In the genomic region with DNA sequence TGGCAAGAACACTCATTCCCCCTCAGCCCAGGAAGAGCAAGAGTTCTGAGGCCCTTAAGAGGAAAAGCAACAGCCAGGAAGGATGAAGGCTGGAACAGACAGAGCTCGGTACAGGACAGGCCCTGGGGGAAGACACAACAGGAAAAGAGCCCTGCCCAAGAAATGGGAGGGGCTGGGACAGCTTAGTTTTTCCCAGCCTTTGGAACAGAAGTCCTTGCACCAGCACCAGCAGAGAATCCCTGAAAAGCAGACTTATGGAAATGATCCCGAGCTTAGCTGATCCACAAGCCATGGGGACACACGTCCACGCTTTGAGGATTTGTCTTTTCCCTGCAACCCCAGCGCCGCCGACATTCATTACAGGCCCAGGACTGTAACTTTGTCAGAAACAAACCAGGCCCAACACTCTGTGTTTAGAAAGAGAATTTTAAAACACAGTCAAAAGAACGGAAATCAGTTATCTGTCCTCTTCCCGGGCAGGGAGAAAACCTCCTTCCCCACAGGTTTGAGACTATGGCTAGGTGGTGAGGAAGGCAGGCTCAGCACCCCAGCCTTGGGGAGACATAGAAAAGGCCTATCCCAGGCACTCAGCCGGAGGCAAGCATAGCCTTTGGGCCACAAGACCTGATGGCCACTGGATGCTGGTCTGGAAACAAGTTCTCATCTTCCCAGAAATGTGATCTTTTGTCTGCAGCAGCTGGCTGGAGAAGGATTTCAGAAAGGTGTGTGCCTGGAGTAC, we compare ENCODE assay signal across 12 cellular contexts. TPM values are rescaled to one million over a fixed set of nuclear protein-coding genes. Genes with fewer than 3 reads are reported as not detected.
DNase-seq lines count a peak whose midpoint lies in the region; ATAC-seq and TF ChIP-seq lines count a peak whose summit lies in the region.
"Had no signal": no experiment of that assay in that cellular context is flagged by ENCODE, and none has a peak within 500 bp of the region (broad histone marks: within the 10 kb centered on the region; RNA-seq: fewer than 3 reads in every experiment).

No MANE protein-coding gene starts in this region.

- H3K9me3 ChIP-seq in right lobe of liver = no peaks in the 10 kb centered on the region
- H3K9me3 ChIP-seq in prostate gland = no peaks in the 10 kb centered on the region
- H3K9me3 ChIP-seq: mucosa of descending colon had no signal

- DNase-seq in stimulated activated naive CD8-positive, alpha-beta T cell treated with anti-CD3 and anti-CD28 coated beads, Interleukin-15, amount 100 ng/mL, for 72 hours = no peak
- no peak for DNase-seq in stimulated activated naive CD8-positive, alpha-beta T cell treated with anti-CD3 and anti-CD28 coated beads, Interleukin-15, Interleukin-2, amounts not matched to agents 100 U/mL and 50 U/mL, for 24 hours
- DNase-seq in right lobe of liver = no peak
- DNase-seq in cerebellum (ENCODE audit: low spot score) = no peak
- no peak for DNase-seq in NCI-H2227 treated with DMSO at 0.1 percent for 48 hours (lab: John Stamatoyannopoulos, UW)
- DNase-seq in prostate gland (ENCODE audit: low spot score) = no peak
- DNase-seq: activated CD4-positive, alpha-beta T cell treated with anti-CD3 and anti-CD28 coated beads, Interleukin-2, amount 50 U/mL, for 1 hour; mucosa of descending colon; NCI-H446; T-helper 2 cell had no signal

- no peak overlapping the region for H3K4me3 Mint-ChIP-seq in stimulated activated naive CD8-positive, alpha-beta T cell treated with anti-CD3 and anti-CD28 coated beads, Interleukin-15, amount 100 ng/mL, for 72 hours

- H3K4me1 Mint-ChIP-seq in stimulated activated naive CD8-positive, alpha-beta T cell treated with anti-CD3 and anti-CD28 coated beads, Interleukin-15, amount 100 ng/mL, for 72 hours = peaks cover 10% of the 10 kb centered on the region

- H3K36me3 ChIP-seq in right lobe of liver = peaks cover 13 to 58% (median 49%) of the 10 kb centered on the region in 4 donors
- peaks cover 27 to 54% of the 10 kb centered on the region in 2 donors for H3K36me3 ChIP-seq in prostate gland

- no peak for ATAC-seq in stimulated activated naive CD8-positive, alpha-beta T cell treated with anti-CD3 and anti-CD28 coated beads, Interleukin-15, amount 100 ng/mL, for 72 hours
- ATAC-seq in stimulated activated naive CD8-positive, alpha-beta T cell treated with anti-CD3 and anti-CD28 coated beads, Interleukin-15, Interleukin-2, amounts not matched to agents 100 U/mL and 50 U/mL, for 24 hours = no peak
- ATAC-seq in right lobe of liver = peak; percentile 10 to 61 (median 18)
- ATAC-seq: activated naive CD4-positive, alpha-beta T cell treated with anti-CD3 and anti-CD28 coated beads, Interleukin-2, amount 50 U/mL, for 72 hours; mucosa of descending colon; Panc1 had no signal

- intact Hi-C loops in right lobe of liver (cut with DNase I) = no loop called here
- intact Hi-C loops in prostate gland (cut with DNase I) = no loop called here

- H3K4me3 ChIP-seq in right lobe of liver (no peak overlapping the region), prostate gland (no peak overlapping the region)
- H3K4me3 ChIP-seq: mucosa of descending colon had no signal

- peaks cover 0 to 18% (median 6%) of the 10 kb centered on the region in 4 donors for H3K4me1 ChIP-seq in right lobe of liver
- H3K4me1 ChIP-seq in prostate gland (replicated peaks) = no peaks in the 10 kb centered on the region

- H3K27me3 Mint-ChIP-seq in stimulated activated naive CD8-positive, alpha-beta T cell treated with anti-CD3 and anti-CD28 coated beads, Interleukin-15, amount 100 ng/mL, for 72 hours = no peaks in the 10 kb centered on the region

- 72% methylated on average over 5 of the region's 10 CpGs for WGBS in right lobe of liver (ENCODE audit: insufficient coverage, low coverage, low lambda C conversion rate, missing lambda C conversion rate)
- 84% methylated on average over 10 of the region's 10 CpGs for WGBS in prostate gland

- H3K27ac ChIP-seq in right lobe of liver (no peak overlapping the region), prostate gland (peak overlapping the region in 1 of 2 donors; percentile 38)

- H3K27ac Mint-ChIP-seq in stimulated activated naive CD8-positive, alpha-beta T cell treated with anti-CD3 and anti-CD28 coated beads, Interleukin-15, amount 100 ng/mL, for 72 hours = peak overlapping the region; percentile 72 to 74

- TF ChIP-seq CTCF in right lobe of liver (IDR thresholded peaks at IDR 0.05) = no peak
- no peak for TF ChIP-seq CTCF in prostate gland (IDR thresholded peaks at IDR 0.05)

- H3K27me3 ChIP-seq in right lobe of liver (no peaks in the 10 kb centered on the region), prostate gland (replicated peaks; ENCODE audit: insufficient read depth) (no peaks in the 10 kb centered on the region)

- TF ChIP-seq POLR2A in right lobe of liver (IDR thresholded peaks at IDR 0.05) = no peak
- TF ChIP-seq POLR2A in prostate gland (IDR thresholded peaks at IDR 0.05) = no peak

- H3K9me3 Mint-ChIP-seq in stimulated activated naive CD8-positive, alpha-beta T cell treated with anti-CD3 and anti-CD28 coated beads, Interleukin-15, amount 100 ng/mL, for 72 hours = no peaks in the 10 kb centered on the region
- H3K9me3 Mint-ChIP-seq: activated naive CD4-positive, alpha-beta T cell treated with anti-CD3 and anti-CD28 coated beads, Interleukin-2, amount 50 U/mL, for 72 hours had no signal

RNA-seq across cellular contexts. Expression of a gene that starts 4.0 kb away (rescaled TPM):
- total RNA-seq in right lobe of liver (1 to 10 TPM; 1.5 to 6.3 (median 5.0) TPM), cerebellum (1.9 TPM), prostate gland (1 to 10 TPM; 3.1 to 3.5 TPM)

RNA-seq across cellular contexts. Expression of a gene that starts 24.0 kb away (rescaled TPM):
- total RNA-seq in right lobe of liver = 10 to 100 TPM; 39.3 to 84.2 (median 64.7) TPM
- 38.6 TPM for total RNA-seq in cerebellum
- total RNA-seq in prostate gland = 100 to 1,000 TPM in 1 of 2 donors, 10 to 100 TPM in 1; 99.2 to 159 TPM

RNA-seq across cellular contexts. Expression of a gene that starts 40.0 kb away (rescaled TPM):
- total RNA-seq in right lobe of liver (10 to 100 TPM; 25.6 to 40.2 (median 30.9) TPM), cerebellum (19.3 TPM), prostate gland (10 to 100 TPM; 24.3 to 39.6 TPM)

RNA-seq across cellular contexts. Expression of a gene that starts 50.1 kb away (rescaled TPM):
- total RNA-seq in right lobe of liver (1 to 10 TPM; 3.2 to 5.5 (median 3.7) TPM), cerebellum (3.7 TPM), prostate gland (10 to 100 TPM; 12.1 to 12.6 TPM)

RNA-seq across cellular contexts. Expression of a gene that starts 50.7 kb away (rescaled TPM):
- total RNA-seq in right lobe of liver (10 to 100 TPM in 5 of 6 experiments, 1 to 10 TPM in 1; 9.7 to 13.6 (median 10.3) TPM), cerebellum (2.9 TPM), prostate gland (10 to 100 TPM in 1 of 2 donors, 1 to 10 TPM in 1; 4.9 to 14.3 TPM)

Comparison
In these comparisons a context has a peak if more than half of its experiments do, and no peak if none do; other contexts are left out.
1. ATAC-seq: peak in right lobe of liver (4 of 4); none in stimulated activated naive CD8-positive, alpha-beta T cell treated with anti-CD3 and anti-CD28 coated beads, Interleukin-15, amount 100 ng/mL, for 72 hours (single experiment) and stimulated activated naive CD8-positive, alpha-beta T cell treated with anti-CD3 and anti-CD28 coated beads, Interleukin-15, Interleukin-2, amounts not matched to agents 100 U/mL and 50 U/mL, for 24 hours (single experiment).